Comparison of ENCODE assay signal across 8 cellular contexts in the genomic region with DNA sequence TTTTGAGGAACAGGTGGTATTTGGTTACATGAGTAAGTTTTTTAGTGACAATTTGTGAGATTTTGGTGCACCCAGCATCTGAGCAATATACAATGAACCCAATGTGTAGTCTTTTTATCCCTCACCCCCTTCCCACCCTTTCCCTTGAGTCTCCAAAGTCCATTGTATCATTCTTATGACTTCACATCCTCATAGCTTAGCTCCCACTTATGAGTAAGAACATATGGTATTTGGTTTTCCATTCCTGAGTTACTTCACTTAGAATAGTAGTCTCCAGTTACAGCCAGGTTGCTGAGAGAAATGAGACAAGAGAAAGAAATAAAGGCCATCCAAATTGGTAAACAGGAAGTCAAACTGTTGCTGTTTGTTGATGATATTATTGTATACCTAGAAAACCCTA.
DNase-seq lines count a peak whose midpoint lies in the region; FAIRE-seq and TF ChIP-seq lines count a peak whose summit lies in the region.
"Not testable (repeated sequence)": the region's sequence is repeated elsewhere in the genome, so short reads cannot be mapped to it uniquely, and the experiment has no call there.

No MANE protein-coding gene starts in this region.

- POLR2A ChIA-PET in AG04450 (lab: Yijun Ruan, JAX): not testable (repeated sequence)

- H3K4me2 ChIP-seq in GM23248 (ENCODE audit: unreplicated experiment) (peak overlapping the region; percentile 4), astrocyte (ENCODE audit: low read length) (peak overlapping the region; percentile 36), smooth muscle cell (peak overlapping the region; percentile 37)
- H3K4me2 ChIP-seq in mesenchymal stem cell (ENCODE audit: low read length, poor library complexity, severe bottlenecking): not testable (repeated sequence)

- not testable (repeated sequence) for H2BK12ac ChIP-seq in mesenchymal stem cell (ENCODE audit: low read length in 2 of 2)

- not testable (repeated sequence) for H2AK5ac ChIP-seq in mesenchymal stem cell (ENCODE audit: low read length, severe bottlenecking)

- H3K9me2 ChIP-seq in GM23248 (ENCODE audit: insufficient read depth): not testable (repeated sequence)

- H3K4me3 Mint-ChIP-seq in astrocyte (ENCODE audit: unreplicated experiment): not testable (repeated sequence)

- H3K9me3 ChIP-seq in AG04450 (ENCODE audit: control insufficient read depth, insufficient read depth, low read length); GM23248 (ENCODE audit: low read depth); astrocyte (ENCODE audit: insufficient read depth, low read depth, low read length); mesenchymal stem cell (ENCODE audit: control insufficient read depth, low read length); smooth muscle cell (replicated peaks; ENCODE audit: low read depth): not testable (repeated sequence)

- DNase-seq in AG04450 (ENCODE audit: low read depth, low spot score) (peak; percentile 10), GM23248 (peak; percentile 61), NCI-H226 (peak; percentile 16), astrocyte (ENCODE audit: low read depth) (peak; percentile 47), epithelial cell of proximal tubule (ENCODE audit: low read depth) (peak; percentile 31), foreskin melanocyte (peak; percentile 46), mesenchymal stem cell (peak; percentile 24)
- DNase-seq in smooth muscle cell (lab: John Stamatoyannopoulos, UW; ENCODE audit: unreplicated experiment): not testable (repeated sequence)

- CTCF ChIA-PET in AG04450 (lab: Charles Lee): not testable (repeated sequence)

- H3K79me2 ChIP-seq in GM23248 (ENCODE audit: insufficient read depth); astrocyte (ENCODE audit: insufficient read depth, low read length); smooth muscle cell (ENCODE audit: low read depth): not testable (repeated sequence)

- not testable (repeated sequence) for H4K91ac ChIP-seq in mesenchymal stem cell (ENCODE audit: low read length)

- TF ChIP-seq CTCF in AG04450 (IDR thresholded peaks at IDR 0.05; ENCODE audit: low read depth, low read length); astrocyte (IDR thresholded peaks at IDR 0.05; ENCODE audit: insufficient read depth, low read depth, low read length); epithelial cell of proximal tubule (conservative IDR thresholded peaks at IDR 0.05; ENCODE audit: low read depth, low read length); smooth muscle cell (IDR thresholded peaks at IDR 0.05; ENCODE audit: borderline replicate concordance, insufficient read depth, poor library complexity, severe bottlenecking): not testable (repeated sequence)

- peak overlapping the region; percentile 22; the same call in 1 of the 2 replicates for H2AFZ ChIP-seq in GM23248
- H2AFZ ChIP-seq in astrocyte (ENCODE audit: low read depth, low read length); mesenchymal stem cell (ENCODE audit: low read depth, low read length); smooth muscle cell (ENCODE audit: low read depth): not testable (repeated sequence)

- in situ Hi-C loops in GM23248 (cut with MboI): not testable (repeated sequence)

- H3K18ac ChIP-seq in mesenchymal stem cell (ENCODE audit: low read depth in 1 of 2, low read length in 2 of 2): not testable (repeated sequence)

- not testable (repeated sequence) for H3K9ac ChIP-seq in GM23248; astrocyte (ENCODE audit: low read length); mesenchymal stem cell (ENCODE audit: low read length); smooth muscle cell (ENCODE audit: low read depth)

- not testable (repeated sequence) for H3K14ac ChIP-seq in mesenchymal stem cell (ENCODE audit: low read length in 2 of 2)

- H3K79me1 ChIP-seq in mesenchymal stem cell (replicated peaks; ENCODE audit: low read length, poor library complexity, severe bottlenecking): not testable (repeated sequence)

- FAIRE-seq in astrocyte (lab: Jason Lieb, UNC): peak; percentile 83

- H3K23ac ChIP-seq in mesenchymal stem cell (ENCODE audit: low read length in 2 of 2): not testable (repeated sequence)

- H3K27me3 Mint-ChIP-seq in astrocyte (ENCODE audit: low read depth, unreplicated experiment): not testable (repeated sequence)

- H3K4me1 ChIP-seq in GM23248 (ENCODE audit: insufficient read depth): peaks cover 33% of the 10 kb centered on the region
- not testable (repeated sequence) for H3K4me1 ChIP-seq in astrocyte (ENCODE audit: insufficient read depth, low read length); mesenchymal stem cell (ENCODE audit: control insufficient read depth, insufficient read depth, low read depth, low read length); smooth muscle cell (ENCODE audit: low read depth)

- not testable (repeated sequence) for H3K4me3 ChIP-seq in AG04450 (ENCODE audit: low read depth, low read length); GM23248; astrocyte (ENCODE audit: insufficient read depth, low read depth, low read length); epithelial cell of proximal tubule (ENCODE audit: low read depth, low read length); mesenchymal stem cell (ENCODE audit: insufficient read depth in 1 of 2, low read depth in 1 of 2, low read length in 2 of 2); smooth muscle cell

- H2BK15ac ChIP-seq in mesenchymal stem cell (ENCODE audit: low read depth, poor library complexity, severe bottlenecking): not testable (repeated sequence)

- not testable (repeated sequence) for H3K4ac ChIP-seq in mesenchymal stem cell (ENCODE audit: low read depth in 1 of 2, low read length in 2 of 2)

- H2BK5ac ChIP-seq in mesenchymal stem cell (ENCODE audit: low read depth, low read length, poor library complexity, severe bottlenecking): not testable (repeated sequence)

- H3K36me3 Mint-ChIP-seq in astrocyte (ENCODE audit: low read depth, unreplicated experiment): not testable (repeated sequence)

- H3K27ac ChIP-seq in AG04450 (ENCODE audit: low read depth, low read length); mesenchymal stem cell (ENCODE audit: low read length, poor library complexity, severe bottlenecking); smooth muscle cell (ENCODE audit: low read depth): not testable (repeated sequence)
- H3K27ac ChIP-seq in GM23248 (peak overlapping the region; percentile 33), astrocyte (ENCODE audit: low read depth, low read length) (peak overlapping the region; percentile 33)

- H3F3A ChIP-seq in GM23248 (ENCODE audit: insufficient read depth); smooth muscle cell (ENCODE audit: low read depth): not testable (repeated sequence)

- not testable (repeated sequence) for H3K27me3 ChIP-seq in AG04450 (ENCODE audit: control insufficient read depth, insufficient read depth, low read length); GM23248 (replicated peaks; ENCODE audit: insufficient read depth); astrocyte (ENCODE audit: insufficient read depth, low read length); mesenchymal stem cell (ENCODE audit: control insufficient read depth in 1 of 2, insufficient read depth in 1 of 2, low read length in 2 of 2); smooth muscle cell (ENCODE audit: low read depth)

- H3K9me3 Mint-ChIP-seq in astrocyte (ENCODE audit: unreplicated experiment): not testable (repeated sequence)

- peaks cover 23% of the 10 kb centered on the region for H3K4me1 Mint-ChIP-seq in astrocyte (ENCODE audit: low read depth, unreplicated experiment)

- H4K8ac ChIP-seq in mesenchymal stem cell (ENCODE audit: low read length): not testable (repeated sequence)

- not testable (repeated sequence) for H4K20me1 ChIP-seq in GM23248 (ENCODE audit: insufficient read depth); astrocyte (ENCODE audit: insufficient read depth, low read length); smooth muscle cell (ENCODE audit: low read depth)

- H3K27ac Mint-ChIP-seq in astrocyte (ENCODE audit: unreplicated experiment): peak overlapping the region; percentile 98

- H2BK120ac ChIP-seq in mesenchymal stem cell (ENCODE audit: low read depth, low read length): not testable (repeated sequence)

- not testable (repeated sequence) for H3K36me3 ChIP-seq in GM23248 (ENCODE audit: low read depth); astrocyte (ENCODE audit: insufficient read depth, low read length); mesenchymal stem cell (ENCODE audit: control insufficient read depth in 1 of 2, insufficient read depth in 2 of 2, low read depth in 1 of 2, low read length in 2 of 2); smooth muscle cell (ENCODE audit: low read depth)
